27 cellular contexts compared by ENCODE assay signal in the genomic region with DNA sequence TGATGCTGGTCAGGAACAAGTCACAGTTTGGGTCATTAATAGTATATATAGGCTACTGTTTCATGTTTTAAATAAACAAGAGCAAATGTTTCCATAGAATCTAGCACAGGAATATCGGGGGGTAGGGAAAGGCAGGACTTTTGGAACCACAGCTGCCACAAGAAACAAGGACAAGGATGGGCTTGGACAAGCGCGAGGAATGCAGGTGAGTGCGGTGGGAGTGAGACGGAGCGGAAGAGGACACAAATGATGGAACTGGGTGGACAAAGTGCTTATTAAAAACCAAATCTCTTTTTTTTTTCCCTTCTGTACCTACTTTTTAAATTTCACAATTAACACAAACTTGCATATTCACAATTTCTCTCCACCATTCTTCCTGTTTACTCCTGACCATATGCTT. TPM values are rescaled to one million over a fixed set of nuclear protein-coding genes. Genes with fewer than 3 reads are reported as not detected.
A peak's percentile ranks its signal among the peaks of the same experiment; 100 is the strongest.
DNase-seq lines count a peak whose midpoint lies in the region; ATAC-seq, FAIRE-seq and TF ChIP-seq lines count a peak whose summit lies in the region.
"Had no signal": no experiment of that assay in that cellular context is flagged by ENCODE, and none has a peak within 500 bp of the region (broad histone marks: within the 10 kb centered on the region; RNA-seq: fewer than 3 reads in every experiment).

No MANE protein-coding gene starts in this region.

- FAIRE-seq in HepG2 (lab: Jason Lieb, UNC), result no peak
- FAIRE-seq: A549, GM12878, GM12892, GM18507 had no signal

- H3K4me3 ChIP-seq in HepG2 (replicated peaks in 1 of 3; ENCODE audit: insufficient read depth in 1 of 3, low read depth in 2 of 3, low read length in 3 of 3) (no peak overlapping the region), right lobe of liver (no peak overlapping the region), thyroid gland (replicated peaks in 1 of 3) (no peak overlapping the region), spleen (no peak overlapping the region)
- H3K4me3 ChIP-seq: A549; BLaER1 treated with 17β-estradiol and CSF1 and Interleukin-3, amounts not matched to agents 10 nM and 100 nM; GM12878 had no signal

- CTCF ChIA-PET in HepG2 (lab: Yijun Ruan, JAX; ENCODE audit: low intra/inter-chr PET ratio, low total read pairs), result no interaction called here

- TF ChIP-seq CTCF in HepG2 (CRISPR knock-in tag; IDR thresholded peaks at IDR 0.05) (no peak), right lobe of liver (IDR thresholded peaks at IDR 0.05) (no peak), thyroid gland (IDR thresholded peaks at IDR 0.05) (no peak), spleen (IDR thresholded peaks at IDR 0.05 in 8 of 11, conservative IDR thresholded peaks at IDR 0.05 in 3 of 11) (no peak)

- H2AFZ ChIP-seq in HepG2 (ENCODE audit: low read length), result no peak overlapping the region

- no peaks in the 10 kb centered on the region for H3K4me1 Mint-ChIP-seq in T-helper 17 cell
- H3K4me1 Mint-ChIP-seq: B cell; CD4-positive, CD25-positive, alpha-beta regulatory T cell had no signal

- 97% methylated on average over 6 of the region's 6 CpGs for WGBS in HepG2 (ENCODE audit: low lambda C conversion rate)
- 89% methylated on average over 6 of the region's 6 CpGs for WGBS in right lobe of liver (ENCODE audit: insufficient coverage, low coverage, low lambda C conversion rate, missing lambda C conversion rate)
- WGBS in thyroid gland, 2 donors, result 54 to 61% methylated on average over 6 of the region's 6 CpGs
- 95 to 97% (median 96%) methylated on average over 6 of the region's 6 CpGs for WGBS in spleen, 5 donors

- no peaks in the 10 kb centered on the region for H4K20me1 ChIP-seq in HepG2 (ENCODE audit: insufficient read depth, low read length)
- H4K20me1 ChIP-seq: BLaER1 treated with 17β-estradiol and CSF1 and Interleukin-3, amounts not matched to agents 10 nM and 100 nM had no signal

- peaks cover 8 to 27% of the 10 kb centered on the region in 2 experiments for H3K36me3 ChIP-seq in HepG2 (replicated peaks in 1 of 2; ENCODE audit: control insufficient read depth in 1 of 2, insufficient read depth in 2 of 2, low read length in 2 of 2)
- peaks cover 0 to 4% (median under 1%) of the 10 kb centered on the region in 4 donors for H3K36me3 ChIP-seq in right lobe of liver
- no peaks in the 10 kb centered on the region for H3K36me3 ChIP-seq in thyroid gland
- H3K36me3 ChIP-seq in spleen, result no peaks in the 10 kb centered on the region
- H3K36me3 ChIP-seq: BLaER1 treated with 17β-estradiol and CSF1 and Interleukin-3, amounts not matched to agents 10 nM and 100 nM had no signal

- no peak overlapping the region for H3K9ac ChIP-seq in HepG2 (ENCODE audit: insufficient read depth, low read depth, low read length)
- H3K9ac ChIP-seq: BLaER1 treated with 17β-estradiol and CSF1 and Interleukin-3, amounts not matched to agents 10 nM and 100 nM had no signal

- H3K27me3 ChIP-seq in HepG2 (ENCODE audit: control insufficient read depth in 1 of 2, insufficient read depth in 2 of 2, low read length in 2 of 2) (no peaks in the 10 kb centered on the region), right lobe of liver (no peaks in the 10 kb centered on the region), thyroid gland (no peaks in the 10 kb centered on the region), spleen (replicated peaks in 1 of 7) (peaks cover 0 to 86% (median 4%) of the 10 kb centered on the region in 7 donors)
- H3K27me3 ChIP-seq: BLaER1 treated with 17β-estradiol and CSF1 and Interleukin-3, amounts not matched to agents 10 nM and 100 nM had no signal

- in situ Hi-C loops in HepG2 (cut with HindIII; ENCODE audit: extremely low pct_ligation_motif_present, low pct_unique_long_range_greater_than_20kb), result no loop called here

- peaks cover 3% of the 10 kb centered on the region for H3K36me3 Mint-ChIP-seq in T-helper 17 cell (ENCODE audit: low read depth)
- H3K36me3 Mint-ChIP-seq: CD4-positive, CD25-positive, alpha-beta regulatory T cell; CD8-positive, alpha-beta T cell had no signal

- no peak for TF ChIP-seq RAD21 in HepG2 (CRISPR knock-in tag; IDR thresholded peaks at IDR 0.05)

- H3K4me1 ChIP-seq in HepG2 (ENCODE audit: insufficient read depth, low read length) (no peaks in the 10 kb centered on the region), right lobe of liver (no peaks in the 10 kb centered on the region), thyroid gland (no peaks in the 10 kb centered on the region), spleen (no peaks in the 10 kb centered on the region)
- H3K4me1 ChIP-seq: A549; BLaER1 treated with 17β-estradiol and CSF1 and Interleukin-3, amounts not matched to agents 10 nM and 100 nM; Caco-2 had no signal

- intact Hi-C loops in HepG2 (cut with micrococcal nuclease; ENCODE audit: unreplicated experiment), result no loop called here
- intact Hi-C loops in right lobe of liver (cut with DNase I), result no loop called here
- intact Hi-C loops in thyroid gland (cut with DNase I), result no loop called here
- intact Hi-C loops in spleen (cut with DNase I; ENCODE audit: low total_unique reads), result no loop called here

- peaks cover 49% of the 10 kb centered on the region for H3K27me3 Mint-ChIP-seq in T-helper 17 cell

- no peaks in the 10 kb centered on the region for H3K79me2 ChIP-seq in HepG2 (ENCODE audit: insufficient read depth, low read length)

- TSS peak; percentile 22 for BruUV-seq in HepG2 (replicated peaks; lab: Mats Ljungman, UMichigan)

- TF ChIP-seq EP300 in HepG2 (IDR thresholded peaks at IDR 0.05; ENCODE audit: low read depth in 2 of 2, low read length in 2 of 2), result no peak
- no peak for TF ChIP-seq EP300 in HepG2 (CRISPR knock-in tag; IDR thresholded peaks at IDR 0.05; ENCODE audit: borderline replicate concordance)

- H3K4me3 Mint-ChIP-seq in T-helper 17 cell, result peak overlapping the region; percentile 56
- H3K4me3 Mint-ChIP-seq: B cell; CD4-positive, CD25-positive, alpha-beta regulatory T cell; CD8-positive, alpha-beta T cell had no signal

- no peak overlapping the region for H3K27ac ChIP-seq in HepG2 (ENCODE audit: extremely low read length, insufficient read depth, low read length)
- H3K27ac ChIP-seq in right lobe of liver, result no peak overlapping the region
- H3K27ac ChIP-seq in thyroid gland, result no peak overlapping the region
- no peak overlapping the region for H3K27ac ChIP-seq in spleen
- H3K27ac ChIP-seq: 22Rv1; A549; BLaER1 treated with 17β-estradiol and CSF1 and Interleukin-3, amounts not matched to agents 10 nM and 100 nM; C4-2B had no signal

- H3K9me3 ChIP-seq in HepG2 (ENCODE audit: low read length) (no peaks in the 10 kb centered on the region), right lobe of liver (no peaks in the 10 kb centered on the region), T-helper 17 cell (ENCODE audit: control insufficient read depth, low read length, poor library complexity, severe bottlenecking) (no peaks in the 10 kb centered on the region), thyroid gland (no peaks in the 10 kb centered on the region), spleen (peaks cover 0 to 1% (median under 1%) of the 10 kb centered on the region in 8 donors)
- H3K9me3 ChIP-seq: A549, Caco-2 had no signal

- POLR2A ChIA-PET in HepG2 (lab: Yijun Ruan, JAX), result no interaction called here

- ATAC-seq in HepG2, result no peak
- no peak for ATAC-seq in right lobe of liver
- ATAC-seq in T-helper 17 cell, result no peak
- ATAC-seq in HG02885 (IDR thresholded peaks at IDR 0.05; ENCODE audit: poor library complexity, unreplicated experiment), result no peak
- ATAC-seq: A549; CD8-positive, alpha-beta T cell; GM12878 had no signal

- DNase-seq in HepG2 (ENCODE audit: low spot score) (no peak), right lobe of liver (no peak), T-helper 17 cell (no peak), kidney tubule cell (ENCODE audit: low spot score) (peak; percentile 47), thyroid gland (peak; percentile 6 to 39), CD1c-positive myeloid dendritic cell (ENCODE audit: extremely low spot score) (no peak), spleen (no peak)
- DNase-seq: AML-193; Caco-2; CD4-positive, CD25-positive, alpha-beta regulatory T cell; CD8-positive, alpha-beta T cell; DMS 273 treated with DMSO at 0.1 percent for 48 hours; DMS153; DMS53; DMS79; DND-41; EL; GDM1 had no signal

- TF ChIP-seq POLR2A in HepG2 (IDR thresholded peaks at IDR 0.05; ENCODE audit: insufficient read depth in 1 of 2, low read depth in 2 of 2, low read length in 2 of 2) (no peak), right lobe of liver (IDR thresholded peaks at IDR 0.05) (no peak), thyroid gland (IDR thresholded peaks at IDR 0.05) (no peak), spleen (IDR thresholded peaks at IDR 0.05) (no peak)

- no peak overlapping the region for H3K4me2 ChIP-seq in HepG2 (ENCODE audit: low read depth, low read length)
- H3K4me2 ChIP-seq: A549; BLaER1 treated with 17β-estradiol and CSF1 and Interleukin-3, amounts not matched to agents 10 nM and 100 nM had no signal

- H3K27ac Mint-ChIP-seq in T-helper 17 cell, result no peak overlapping the region
- H3K27ac Mint-ChIP-seq: B cell; CD4-positive, CD25-positive, alpha-beta regulatory T cell; CD8-positive, alpha-beta T cell had no signal

RNA-seq across cellular contexts. Expression of a gene that starts 49.1 kb away (rescaled TPM):
- total RNA-seq in HepG2 (2016; rRNA removed; fragmentation: Illumina TruSeq; extraction: Trizol) (48.5 and 86.1 TPM in 2 replicates), right lobe of liver (10 to 100 TPM in 3 of 6 experiments, 1 to 10 TPM in 3; 2.0 to 14.5 (median 9.1) TPM), T-helper 17 cell (1 to 10 TPM; 1.0 TPM), thyroid gland (1 to 10 TPM in 1 of 4 donors, under 1 TPM in 2, not detected in 1; 0.45 to 1.9 (median 0.79) TPM), spleen (1 to 10 TPM in 5 of 7 donors, under 1 TPM in 2; 0.68 to 2.9 (median 1.2) TPM)
- 64.6 and 82.7 TPM in 2 replicates for total RNA-seq in HepG2 (2016; cell fraction: cytosol; rRNA removed; fragmentation: Illumina TruSeq; extraction: Trizol; ENCODE audit: low read depth)
- 52.1 and 76.7 TPM in 2 replicates for total RNA-seq in HepG2 (2016; cell fraction: insoluble cytoplasmic fraction; rRNA removed; fragmentation: Illumina TruSeq; extraction: Trizol)
- 71.1 and 75.3 TPM in 2 replicates for total RNA-seq in HepG2 (2016; cell fraction: membrane; rRNA removed; fragmentation: Illumina TruSeq; extraction: Trizol)
- 47.7 and 55.5 TPM in 2 replicates for total RNA-seq in HepG2 (2016; cell fraction: nucleus; rRNA removed; fragmentation: Illumina TruSeq; extraction: Trizol)
- polyA plus RNA-seq in HepG2 (2011; rRNA removed) (59.1 and 62.9 TPM in 2 replicates), spleen (1 to 10 TPM in 2 of 3 donors, under 1 TPM in 1; 0.94 to 5.1 (median 1.7) TPM)
- polyA plus RNA-seq in HepG2 (2011; cell fraction: cytosol; rRNA removed), result 45.6 and 94.4 TPM in 2 replicates
- polyA plus RNA-seq in HepG2 (2011; cell fraction: nucleus; rRNA removed), result 87.4 and 124 TPM in 2 replicates
- polyA plus RNA-seq in HepG2 (2012), result 42.0 and 51.4 TPM in 2 replicates
- 125 and 134 TPM in 2 replicates for polyA plus RNA-seq in HepG2 (2016; cell fraction: cytosol; fragmentation: Illumina TruSeq; extraction: Trizol; ENCODE audit: low read depth)
- polyA plus RNA-seq in HepG2 (2016; cell fraction: insoluble cytoplasmic fraction; fragmentation: Illumina TruSeq; extraction: Trizol; ENCODE audit: low read depth), result 60.9 and 75.2 TPM in 2 replicates
- polyA plus RNA-seq in HepG2 (2016; cell fraction: membrane; fragmentation: Illumina TruSeq; extraction: Trizol; ENCODE audit: low read depth), result 102 and 104 TPM in 2 replicates
- polyA plus RNA-seq in HepG2 (2016; cell fraction: nucleus; fragmentation: Illumina TruSeq; extraction: Trizol; ENCODE audit: insufficient read depth, low read depth), result 136 and 150 TPM in 2 replicates
- polyA minus RNA-seq in HepG2 (2011; rRNA and poly(A)+ RNA removed; ENCODE audit: low replicate concordance), result 5.3 and 89.5 TPM in 2 replicates
- 57.5 and 73.7 TPM in 2 replicates for polyA minus RNA-seq in HepG2 (2011; cell fraction: cytosol; rRNA and poly(A)+ RNA removed)
- polyA minus RNA-seq in HepG2 (2011; cell fraction: nucleus; rRNA and poly(A)+ RNA removed), result 27.3 and 30.6 TPM in 2 replicates

Comparison
In these comparisons a context has a peak if more than half of its experiments do, and no peak if none do; other contexts are left out.
1. DNase-seq: peak in kidney tubule cell (single experiment) and thyroid gland (2 of 2); none in HepG2 (single experiment), right lobe of liver (0 of 3), T-helper 17 cell (0 of 3), CD1c-positive myeloid dendritic cell (single experiment) and spleen (single experiment).